In the genomic region with DNA sequence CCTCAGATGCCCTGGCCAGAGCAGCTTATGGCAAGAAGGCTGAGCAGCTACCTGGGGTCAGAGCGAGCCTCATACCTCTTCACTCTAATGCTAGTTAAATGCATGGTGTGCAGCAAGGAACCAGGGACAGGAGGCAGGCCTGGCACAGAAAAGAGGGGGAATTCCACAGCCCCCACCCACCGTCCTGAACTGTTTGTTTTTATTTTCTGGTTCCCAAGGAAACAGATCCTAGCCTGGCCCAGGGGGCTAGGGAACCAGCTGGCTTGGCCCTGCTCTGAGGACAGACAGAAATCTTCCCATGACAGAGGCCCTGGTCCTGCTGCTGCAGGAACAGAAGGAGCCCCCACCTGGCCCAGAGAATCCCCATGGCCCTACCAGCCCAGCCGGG, we compare ENCODE assay signal across 25 cellular contexts. TPM values are rescaled to one million over a fixed set of nuclear protein-coding genes. Genes with fewer than 3 reads are reported as not detected.
DNase-seq lines count a peak whose midpoint lies in the region; ATAC-seq, FAIRE-seq and TF ChIP-seq lines count a peak whose summit lies in the region.
"Had no signal": no experiment of that assay in that cellular context is flagged by ENCODE, and none has a peak within 500 bp of the region (broad histone marks: within the 10 kb centered on the region; RNA-seq: fewer than 3 reads in every experiment).

No MANE protein-coding gene starts in this region.

- H3K79me2 ChIP-seq in SK-N-SH (ENCODE audit: insufficient read depth), result no peaks in the 10 kb centered on the region

- H4K20me1 ChIP-seq in SK-N-SH (ENCODE audit: insufficient read depth), result no peaks in the 10 kb centered on the region
- H4K20me1 ChIP-seq: BLaER1 had no signal

- no peak overlapping the region for H2AFZ ChIP-seq in SK-N-SH (ENCODE audit: low read depth)

- no peaks in the 10 kb centered on the region for H3K36me3 ChIP-seq in SK-N-SH (replicated peaks in 1 of 2; ENCODE audit: control insufficient read depth in 1 of 2, insufficient read depth in 2 of 2, low read length in 1 of 2)
- H3K36me3 ChIP-seq: BLaER1, thoracic aorta had no signal

- no peaks in the 10 kb centered on the region for H3K9me3 ChIP-seq in SK-N-SH
- H3K9me3 ChIP-seq: BLaER1, thoracic aorta had no signal

- no peak for ATAC-seq in SK-N-SH treated with all-trans-retinoic acid at 6 μM for 48 hours
- ATAC-seq: foreskin keratinocyte; natural killer cell; stimulated activated naive B cell treated with anti-CD40 and anti-IgM and Interleukin-4, amounts not matched to agents 10 μg/mL and 1 μg/mL and 100 μg/mL, for 72 hours had no signal

- DNase-seq in SK-N-SH, result peak; percentile 64
- DNase-seq in astrocyte of the hippocampus (ENCODE audit: low read depth, low spot score), result peak; percentile 8
- peak; percentile 80 for DNase-seq in islet precursor cell
- peak; percentile 64 for DNase-seq in posterior vena cava (ENCODE audit: low spot score)
- no peak for DNase-seq in NCI-H526 treated with DMSO at 0.1 percent for 48 hours (lab: John Stamatoyannopoulos, UW)
- DNase-seq in ecto neural progenitor cell (ENCODE audit: low spot score), result no peak
- DNase-seq in HTR-8/SVneo (ENCODE audit: insufficient read length, low spot score), result no peak
- DNase-seq: activated gamma-delta T cell; foreskin keratinocyte; hypothalamus; natural killer cell; NCI-H1436 treated with DMSO at 0.1 percent for 48 hours; NCI-H510A; stimulated activated naive B cell treated with anti-CD40 and anti-IgM and Interleukin-4, amounts not matched to agents 10 μg/mL and 1 μg/mL and 100 μg/mL, for 72 hours; T-helper 1 cell had no signal

- no peak overlapping the region for H3K9ac ChIP-seq in SK-N-SH
- H3K9ac ChIP-seq: BLaER1 had no signal

- no peak for FAIRE-seq in HTR-8/SVneo (lab: Jason Lieb, UNC)
- FAIRE-seq: G401.6, keratinocyte had no signal

- H3K4me1 ChIP-seq in SK-N-SH (ENCODE audit: control insufficient read depth in 1 of 2, insufficient read depth in 2 of 2, low read depth in 1 of 2, low read length in 1 of 2), result peaks cover 0 to 24% of the 10 kb centered on the region in 2 experiments; a peak in 1 of 4 replicates
- H3K4me1 ChIP-seq: foreskin keratinocyte had no signal

- CTCF ChIA-PET in SK-N-SH (lab: Yijun Ruan, JAX), result interaction anchor here (1.0 to 10.1 kb wide), 7 partner anchors 12 to 261 kb away, joined by 4 to 142 read pairs (median 9); a partner anchor contains a TSS

- WGBS in SK-N-SH (ENCODE audit: low lambda C conversion rate), result 33% methylated on average over 3 of the region's 3 CpGs

- TF ChIP-seq CTCF in SK-N-SH (IDR thresholded peaks at IDR 0.05), result no peak

- H3K27ac ChIP-seq in SK-N-SH (ENCODE audit: low read depth in 2 of 2, low read length in 1 of 2), result no peak overlapping the region
- H3K27ac ChIP-seq: BLaER1, epithelial cell of prostate, foreskin keratinocyte, thoracic aorta had no signal

- TF ChIP-seq EP300 in SK-N-SH (IDR thresholded peaks at IDR 0.05; ENCODE audit: borderline replicate concordance in 1 of 2, low read depth in 1 of 2, low read length in 1 of 2), result no peak

- intact Hi-C loops in posterior vena cava (cut with DNase I), result no loop called here

- no peaks in the 10 kb centered on the region; the same call in 1 of the 2 replicates for H3K27me3 ChIP-seq in SK-N-SH (ENCODE audit: insufficient read depth)
- H3K27me3 ChIP-seq: BLaER1 had no signal

- no peaks in the 10 kb centered on the region for H3F3A ChIP-seq in SK-N-SH (replicated peaks; ENCODE audit: insufficient read depth)

- H3K4me2 ChIP-seq in SK-N-SH, result no peak overlapping the region
- H3K4me2 ChIP-seq: BLaER1 had no signal

- no peak overlapping the region for H3K4me3 ChIP-seq in SK-N-SH (ENCODE audit: low read depth in 2 of 2, low read length in 1 of 2)
- H3K4me3 ChIP-seq: BLaER1, coronary artery, thoracic aorta had no signal

- no peak for TF ChIP-seq RAD21 in SK-N-SH (IDR thresholded peaks at IDR 0.05; ENCODE audit: low read length)

- POLR2A ChIA-PET in SK-N-SH (lab: Yijun Ruan, JAX), result no interaction called here

- no peaks in the 10 kb centered on the region for H3K9me2 ChIP-seq in SK-N-SH

TF ChIP-seq in SK-N-SH, 30 proteins besides CTCF, POLR2A, EP300 and RAD21:
- TF ChIP-seq EZH2phosphoT487 (IDR thresholded peaks at IDR 0.05; ENCODE audit: borderline replicate concordance, low read depth) (no peak), GATA2 (CRISPR knock-in tag; IDR thresholded peaks at IDR 0.05) (no peak), FOXJ3 (CRISPR knock-in tag; IDR thresholded peaks at IDR 0.05) (no peak)

TF ChIP-seq in SK-N-SH treated with all-trans-retinoic acid at 6 μM for 48 hours, 23 proteins besides CTCF, POLR2A, EP300 and RAD21:
- TF ChIP-seq ZC3H10 (CRISPR knock-in tag; IDR thresholded peaks at IDR 0.05) (no peak), ZFP30 (CRISPR knock-in tag; IDR thresholded peaks at IDR 0.05) (no peak), ZNF565 (CRISPR knock-in tag; conservative IDR thresholded peaks at IDR 0.05; ENCODE audit: low read depth) (no peak)

RNA-seq across cellular contexts. Expression of a gene that starts 40.4 kb away (rescaled TPM):
- polyA plus RNA-seq in SK-N-SH (2012; rRNA removed), result 0.18 TPM in 1 of 2 replicates, not detected in the other
- polyA plus RNA-seq in SK-N-SH (2012; cell fraction: cytosol; rRNA removed), result 0.03 and 0.08 TPM in 2 replicates
- polyA plus RNA-seq in SK-N-SH (2012; cell fraction: nucleus; rRNA removed), result 0.04 and 0.15 TPM in 2 replicates
- total RNA-seq in posterior vena cava, result 100 to 1,000 TPM in 1 of 2 donors, 10 to 100 TPM in 1; 95.3 to 171 TPM
- total RNA-seq: foreskin keratinocyte, MCF 10A, natural killer cell had no signal
- polyA plus RNA-seq: foreskin keratinocyte, IgD-negative memory B cell, keratinocyte had no signal

RNA-seq across cellular contexts. Expression of a gene that starts 49.2 kb away (rescaled TPM):
- 0.03 TPM in 1 of 2 replicates, not detected in the other for polyA plus RNA-seq in SK-N-SH (2012; rRNA removed)
- 0.03 and 0.04 TPM in 2 replicates for polyA plus RNA-seq in SK-N-SH (2012; cell fraction: cytosol; rRNA removed)
- 0.04 TPM in 1 of 2 replicates, not detected in the other for polyA plus RNA-seq in SK-N-SH (2012; cell fraction: nucleus; rRNA removed)
- under 1 TPM; 0.46 to 0.67 TPM for total RNA-seq in posterior vena cava
- total RNA-seq: foreskin keratinocyte, MCF 10A, progenitor cell of endocrine pancreas had no signal
- polyA plus RNA-seq: IgD-negative memory B cell, keratinocyte had no signal

Comparison
In these comparisons a context has a peak if more than half of its experiments do, and no peak if none do; other contexts are left out.
1. DNase-seq: peak in SK-N-SH (single experiment), astrocyte of the hippocampus (single experiment), islet precursor cell (single experiment) and posterior vena cava (single experiment); none in NCI-H526 treated with DMSO at 0.1 percent for 48 hours (single experiment), ecto neural progenitor cell (single experiment) and HTR-8/SVneo (single experiment).